ENCODE assay signal across 1 cellular context in the genomic region with DNA sequence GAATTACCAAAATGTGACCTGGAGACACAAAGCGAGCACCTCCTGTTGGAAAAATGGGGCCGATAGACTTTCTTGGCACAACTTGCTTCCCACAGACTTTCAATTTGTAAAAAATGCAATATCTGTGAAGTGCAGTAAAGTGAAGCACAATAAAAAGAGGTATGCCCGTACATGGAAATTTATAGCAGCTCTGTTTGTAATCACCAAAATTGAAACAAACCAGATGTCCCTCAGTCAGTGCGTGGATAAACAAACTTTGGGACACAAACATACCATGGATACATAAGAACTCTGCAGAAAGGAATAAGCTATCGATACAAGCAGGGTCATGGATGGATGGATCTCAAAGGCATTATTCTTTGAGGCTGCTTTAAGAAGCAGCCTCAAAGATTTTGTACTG.
TF ChIP-seq lines count a peak whose summit lies in the region.

No MANE protein-coding gene starts in this region.

TF ChIP-seq in SK-N-SH, 30 proteins besides CTCF, POLR2A, EP300 and RAD21:
- TF ChIP-seq, protein P1, sequence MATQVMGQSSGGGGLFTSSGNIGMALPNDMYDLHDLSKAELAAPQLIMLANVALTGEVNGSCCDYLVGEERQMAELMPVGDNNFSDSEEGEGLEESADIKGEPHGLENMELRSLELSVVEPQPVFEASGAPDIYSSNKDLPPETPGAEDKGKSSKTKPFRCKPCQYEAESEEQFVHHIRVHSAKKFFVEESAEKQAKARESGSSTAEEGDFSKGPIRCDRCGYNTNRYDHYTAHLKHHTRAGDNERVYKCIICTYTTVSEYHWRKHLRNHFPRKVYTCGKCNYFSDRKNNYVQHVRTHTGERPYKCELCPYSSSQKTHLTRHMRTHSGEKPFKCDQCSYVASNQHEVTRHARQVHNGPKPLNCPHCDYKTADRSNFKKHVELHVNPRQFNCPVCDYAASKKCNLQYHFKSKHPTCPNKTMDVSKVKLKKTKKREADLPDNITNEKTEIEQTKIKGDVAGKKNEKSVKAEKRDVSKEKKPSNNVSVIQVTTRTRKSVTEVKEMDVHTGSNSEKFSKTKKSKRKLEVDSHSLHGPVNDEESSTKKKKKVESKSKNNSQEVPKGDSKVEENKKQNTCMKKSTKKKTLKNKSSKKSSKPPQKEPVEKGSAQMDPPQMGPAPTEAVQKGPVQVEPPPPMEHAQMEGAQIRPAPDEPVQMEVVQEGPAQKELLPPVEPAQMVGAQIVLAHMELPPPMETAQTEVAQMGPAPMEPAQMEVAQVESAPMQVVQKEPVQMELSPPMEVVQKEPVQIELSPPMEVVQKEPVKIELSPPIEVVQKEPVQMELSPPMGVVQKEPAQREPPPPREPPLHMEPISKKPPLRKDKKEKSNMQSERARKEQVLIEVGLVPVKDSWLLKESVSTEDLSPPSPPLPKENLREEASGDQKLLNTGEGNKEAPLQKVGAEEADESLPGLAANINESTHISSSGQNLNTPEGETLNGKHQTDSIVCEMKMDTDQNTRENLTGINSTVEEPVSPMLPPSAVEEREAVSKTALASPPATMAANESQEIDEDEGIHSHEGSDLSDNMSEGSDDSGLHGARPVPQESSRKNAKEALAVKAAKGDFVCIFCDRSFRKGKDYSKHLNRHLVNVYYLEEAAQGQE (IDR thresholded peaks at IDR 0.05; ENCODE audit: low read depth, low read length), result no peak
- TF ChIP-seq TAF1 (IDR thresholded peaks at IDR 0.05; ENCODE audit: borderline replicate concordance, low read depth, low read length), result no peak
- TF ChIP-seq POLR2AphosphoS5 (IDR thresholded peaks at IDR 0.05; ENCODE audit: low read depth, low read length), result no peak
- no peak for TF ChIP-seq YY1 (IDR thresholded peaks at IDR 0.05; ENCODE audit: low read depth)
- no peak for TF ChIP-seq SMC3 (IDR thresholded peaks at IDR 0.05; ENCODE audit: low read depth, low read length)
- TF ChIP-seq, protein P2, sequence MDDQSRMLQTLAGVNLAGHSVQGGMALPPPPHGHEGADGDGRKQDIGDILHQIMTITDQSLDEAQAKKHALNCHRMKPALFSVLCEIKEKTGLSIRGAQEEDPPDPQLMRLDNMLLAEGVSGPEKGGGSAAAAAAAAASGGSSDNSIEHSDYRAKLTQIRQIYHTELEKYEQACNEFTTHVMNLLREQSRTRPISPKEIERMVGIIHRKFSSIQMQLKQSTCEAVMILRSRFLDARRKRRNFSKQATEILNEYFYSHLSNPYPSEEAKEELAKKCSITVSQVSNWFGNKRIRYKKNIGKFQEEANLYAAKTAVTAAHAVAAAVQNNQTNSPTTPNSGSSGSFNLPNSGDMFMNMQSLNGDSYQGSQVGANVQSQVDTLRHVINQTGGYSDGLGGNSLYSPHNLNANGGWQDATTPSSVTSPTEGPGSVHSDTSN (IDR thresholded peaks at IDR 0.05), result 0 out of 2 replicates have a peak, but pooled peaks have one; percentile 27
- TF ChIP-seq, protein P3, sequence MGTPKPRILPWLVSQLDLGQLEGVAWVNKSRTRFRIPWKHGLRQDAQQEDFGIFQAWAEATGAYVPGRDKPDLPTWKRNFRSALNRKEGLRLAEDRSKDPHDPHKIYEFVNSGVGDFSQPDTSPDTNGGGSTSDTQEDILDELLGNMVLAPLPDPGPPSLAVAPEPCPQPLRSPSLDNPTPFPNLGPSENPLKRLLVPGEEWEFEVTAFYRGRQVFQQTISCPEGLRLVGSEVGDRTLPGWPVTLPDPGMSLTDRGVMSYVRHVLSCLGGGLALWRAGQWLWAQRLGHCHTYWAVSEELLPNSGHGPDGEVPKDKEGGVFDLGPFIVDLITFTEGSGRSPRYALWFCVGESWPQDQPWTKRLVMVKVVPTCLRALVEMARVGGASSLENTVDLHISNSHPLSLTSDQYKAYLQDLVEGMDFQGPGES (IDR thresholded peaks at IDR 0.05; ENCODE audit: low read depth, low read length), result no peak
- TF ChIP-seq FOSL2 (IDR thresholded peaks at IDR 0.05; ENCODE audit: borderline replicate concordance, low read depth), result no peak
- TF ChIP-seq RCOR1 (IDR thresholded peaks at IDR 0.05; ENCODE audit: low read length), result no peak
- no peak for TF ChIP-seq NRF1 (IDR thresholded peaks at IDR 0.05; ENCODE audit: low read depth, low read length)
- TF ChIP-seq TCF12 (IDR thresholded peaks at IDR 0.05), result peak; percentile 51; the same call in 1 of the 2 replicates
